8 cellular contexts compared by ENCODE assay signal in genomic region chr2:119679526-119679837, GRCh38. TPM values are rescaled to one million over a fixed set of nuclear protein-coding genes. Genes with fewer than 3 reads are reported as not detected.
DNase-seq lines count a peak whose midpoint lies in the region; ATAC-seq and TF ChIP-seq lines count a peak whose summit lies in the region.

No MANE protein-coding gene starts in this region.

- no peak for DNase-seq in colonic mucosa
- no peak for DNase-seq in natural killer cell
- DNase-seq in activated gamma-delta T cell treated with Interleukin-2 at 50 U/mL for 16 hours = no peak

- H3K4me1 Mint-ChIP-seq in natural killer cell = peaks cover 20 to 31% of the 10 kb centered on the region in 2 donors

- H3K27me3 ChIP-seq in BLaER1 (no peaks in the 10 kb centered on the region), HUES64 (ENCODE audit: insufficient read depth, low read length) (no peaks in the 10 kb centered on the region), colonic mucosa (no peaks in the 10 kb centered on the region)

- H3K4me2 ChIP-seq in BLaER1 = peak overlapping the region; percentile 95

- H3K27ac ChIP-seq in BLaER1 (peak overlapping the region; percentile 83), HUES64 (ENCODE audit: low read depth, low read length) (peak overlapping the region; percentile 53; the same call in 1 of the 2 replicates), colonic mucosa (peak overlapping the region; percentile 77)

- peaks cover 29% of the 10 kb centered on the region for H3K4me1 ChIP-seq in BLaER1
- H3K4me1 ChIP-seq in HUES64 (ENCODE audit: insufficient read depth, low read length) = peaks cover 15% of the 10 kb centered on the region; the same call in 1 of the 2 replicates
- H3K4me1 ChIP-seq in colonic mucosa = no peaks in the 10 kb centered on the region

- H3K4me3 Mint-ChIP-seq in natural killer cell = peak overlapping the region; percentile 95

- no peaks in the 10 kb centered on the region for H3K27me3 Mint-ChIP-seq in natural killer cell (ENCODE audit: low read depth in 2 of 2)

- H3K36me3 ChIP-seq in BLaER1 (peaks cover 29% of the 10 kb centered on the region), HUES64 (ENCODE audit: insufficient read depth, low read length) (peaks cover 18% of the 10 kb centered on the region), colonic mucosa (no peaks in the 10 kb centered on the region)

- TF ChIP-seq CTCF in colonic mucosa (IDR thresholded peaks at IDR 0.05) (no peak), natural killer cell (IDR thresholded peaks at IDR 0.05) (no peak)

- H4K20me1 ChIP-seq in BLaER1 = peaks cover 47% of the 10 kb centered on the region

- no peaks in the 10 kb centered on the region for H3K36me3 Mint-ChIP-seq in natural killer cell

- H3K9me3 ChIP-seq in BLaER1 = no peaks in the 10 kb centered on the region
- no peaks in the 10 kb centered on the region for H3K9me3 ChIP-seq in HUES64 (ENCODE audit: insufficient read depth, low read depth, low read length)
- H3K9me3 ChIP-seq in colonic mucosa = no peaks in the 10 kb centered on the region

- intact Hi-C loops in colonic mucosa (cut with DNase I) (no loop called here), natural killer cell (cut with micrococcal nuclease) (no loop called here)

- H3K27ac Mint-ChIP-seq in natural killer cell = peak overlapping the region; percentile 64 to 86

- peak overlapping the region; percentile 98 for H3K4me3 ChIP-seq in BLaER1
- H3K4me3 ChIP-seq in HUES64 (ENCODE audit: low read length) = peak overlapping the region; percentile 83
- peak overlapping the region; percentile 75 for H3K4me3 ChIP-seq in colonic mucosa

- ATAC-seq in natural killer cell = peak in 1 of 3 donors; percentile 2
- no peak for ATAC-seq in HG02678 (IDR thresholded peaks at IDR 0.05; ENCODE audit: unreplicated experiment)
- ATAC-seq in GM18519 (IDR thresholded peaks at IDR 0.05; ENCODE audit: low FRiP score, unreplicated experiment) = no peak
- ATAC-seq in GM19023 (IDR thresholded peaks at IDR 0.05; ENCODE audit: unreplicated experiment) = no peak

- peak overlapping the region; percentile 90 for H3K9ac ChIP-seq in BLaER1
- H3K9ac ChIP-seq in HUES64 (ENCODE audit: low read depth, low read length) = peak overlapping the region; percentile 80
- peak overlapping the region; percentile 76 to 85 for H3K9ac ChIP-seq in colonic mucosa (ENCODE audit: low read depth in 2 of 2, low read length in 2 of 2)

- H3K9me3 Mint-ChIP-seq in natural killer cell = no peaks in the 10 kb centered on the region

- WGBS in HUES64 = 5% methylated on average over 9 of the region's 9 CpGs

RNA-seq across cellular contexts. Expression of gene TMEM177, which starts 0.5 kb away (rescaled TPM):
- polyA plus RNA-seq in HUES64 (2013, experiment 1 of 2) = 31.3 TPM
- polyA plus RNA-seq in HUES64 (2013, experiment 2 of 2) = 25.7 TPM
- total RNA-seq in colonic mucosa (10 to 100 TPM; 14.9 to 26.3 TPM), natural killer cell (1 to 10 TPM; 1.2 to 2.8 (median 2.6) TPM)

Comparison
In these comparisons a context has a peak if more than half of its experiments do, and no peak if none do; other contexts are left out.
1. RNA of gene TMEM177, which starts 0.5 kb away (total RNA-seq): 14.9 to 26.3 TPM in colonic mucosa; 1.2 to 2.8 TPM in natural killer cell; every median in the first group is over 4 times any median in the second.
2. Peak in every context shown above with its lines, with median percentiles within 50 percentile points of each other: H3K27ac ChIP-seq, H3K4me3 ChIP-seq and H3K9ac ChIP-seq.